In genomic region chr14:64518229-64518628, GRCh38 we compare ENCODE assay signal across 24 cellular contexts. TPM values are rescaled to one million over a fixed set of nuclear protein-coding genes. Genes with fewer than 3 reads are reported as not detected.
DNase-seq lines count a peak whose midpoint lies in the region; ATAC-seq, FAIRE-seq and TF ChIP-seq lines count a peak whose summit lies in the region.
"Had no signal": no experiment of that assay in that cellular context is flagged by ENCODE, and none has a peak within 500 bp of the region (broad histone marks: within the 10 kb centered on the region; RNA-seq: fewer than 3 reads in every experiment).

No MANE protein-coding gene starts in this region.

- peaks cover 7% of the 10 kb centered on the region for H3K4me1 ChIP-seq in parathyroid adenoma

- peak overlapping the region; percentile 52 for H3K27ac ChIP-seq in parathyroid adenoma
- H3K27ac ChIP-seq: RWPE1, SK-N-MC had no signal

- peaks cover 20% of the 10 kb centered on the region for H3K79me2 ChIP-seq in parathyroid adenoma

- no peaks in the 10 kb centered on the region for H3K27me3 Mint-ChIP-seq in central memory CD8-positive, alpha-beta T cell
- no peaks in the 10 kb centered on the region for H3K27me3 Mint-ChIP-seq in natural killer cell treated with Interleukin-12 subunit alpha and Interleukin-12 subunit beta and Interleukin-15 and Interleukin-18, amount 100 ng/mL, for 72 hours
- H3K27me3 Mint-ChIP-seq: IgD-negative memory B cell had no signal

- peaks cover 12% of the 10 kb centered on the region for H3K36me3 Mint-ChIP-seq in central memory CD8-positive, alpha-beta T cell (ENCODE audit: insufficient read depth)
- H3K36me3 Mint-ChIP-seq in natural killer cell treated with Interleukin-12 subunit alpha and Interleukin-12 subunit beta and Interleukin-15 and Interleukin-18, amount 100 ng/mL, for 72 hours, result no peaks in the 10 kb centered on the region
- H3K36me3 Mint-ChIP-seq: IgD-negative memory B cell had no signal

- no peaks in the 10 kb centered on the region for H3K27me3 ChIP-seq in parathyroid adenoma (ENCODE audit: control insufficient read depth, insufficient read depth, low read length)

- H3K27ac Mint-ChIP-seq in central memory CD8-positive, alpha-beta T cell (ENCODE audit: low read depth), result peak overlapping the region; percentile 46
- no peak overlapping the region for H3K27ac Mint-ChIP-seq in natural killer cell treated with Interleukin-12 subunit alpha and Interleukin-12 subunit beta and Interleukin-15 and Interleukin-18, amount 100 ng/mL, for 72 hours
- H3K27ac Mint-ChIP-seq: IgD-negative memory B cell had no signal

- H3K9me3 ChIP-seq in parathyroid adenoma (ENCODE audit: control insufficient read depth, low read length), result no peaks in the 10 kb centered on the region

- H2AFZ ChIP-seq in parathyroid adenoma, result no peak overlapping the region

- H3K4me2 ChIP-seq in parathyroid adenoma (ENCODE audit: low read length), result peak overlapping the region; percentile 15

- H3K4me3 Mint-ChIP-seq in central memory CD8-positive, alpha-beta T cell, result no peak overlapping the region
- H3K4me3 Mint-ChIP-seq in natural killer cell treated with Interleukin-12 subunit alpha and Interleukin-12 subunit beta and Interleukin-15 and Interleukin-18, amount 100 ng/mL, for 72 hours, result no peak overlapping the region
- H3K4me3 Mint-ChIP-seq: IgD-negative memory B cell had no signal

- peak; percentile 28 for DNase-seq in NCI-H2171 treated with DMSO at 0.1 percent for 48 hours (lab: John Stamatoyannopoulos, UW)
- DNase-seq in NCI-H2171 (lab: John Stamatoyannopoulos, UW), result no peak
- no peak for DNase-seq in HTR-8/SVneo (ENCODE audit: insufficient read length, low spot score)
- no peak for DNase-seq in central memory CD8-positive, alpha-beta T cell (ENCODE audit: low spot score in 2 of 2)
- no peak for DNase-seq in NCI-H345 treated with DMSO at 0.1 percent for 48 hours (lab: John Stamatoyannopoulos, UW; ENCODE audit: unreplicated experiment)
- DNase-seq in natural killer cell treated with Interleukin-12 subunit alpha and Interleukin-12 subunit beta and Interleukin-15 and Interleukin-18, amount 100 ng/mL, for 72 hours (ENCODE audit: low spot score), result no peak
- no peak for DNase-seq in cerebellar nuclear complex (lab: John Stamatoyannopoulos, UW)
- DNase-seq: EL; GF-D8; Karpas-422; NCI-H1417; NCI-H1694 treated with DMSO at 0.1 percent for 48 hours; NCI-H2081 treated with DMSO at 0.1 percent for 48 hours; NCI-H345; NCI-H526 treated with DMSO at 0.1 percent for 48 hours; NK-92 treated with Interleukin-12 subunit alpha and Interleukin-12 subunit beta, amount 100 ng/mL, for 24 hours; SHP77 treated with DMSO at 0.1 percent for 48 hours had no signal

- no peaks in the 10 kb centered on the region for H3K36me3 ChIP-seq in parathyroid adenoma (ENCODE audit: control insufficient read depth, insufficient read depth, low read length)

- no peak for TF ChIP-seq CTCF in parathyroid adenoma (IDR thresholded peaks at IDR 0.05)

- FAIRE-seq in HTR-8/SVneo (lab: Jason Lieb, UNC), result peak; percentile 96
- FAIRE-seq: A204.1, D721Med, GM19239 had no signal

- no peaks in the 10 kb centered on the region for H3K9me3 Mint-ChIP-seq in central memory CD8-positive, alpha-beta T cell
- H3K9me3 Mint-ChIP-seq in natural killer cell treated with Interleukin-12 subunit alpha and Interleukin-12 subunit beta and Interleukin-15 and Interleukin-18, amount 100 ng/mL, for 72 hours, result no peaks in the 10 kb centered on the region
- H3K9me3 Mint-ChIP-seq: IgD-negative memory B cell had no signal

- no peak for ATAC-seq in central memory CD8-positive, alpha-beta T cell (replicated peaks; ENCODE audit: extremely low read depth, poor library complexity, severe bottlenecking)
- no peak for ATAC-seq in natural killer cell treated with Interleukin-12 subunit alpha and Interleukin-12 subunit beta and Interleukin-15 and Interleukin-18, amount 100 ng/mL, for 72 hours

- H3K4me1 Mint-ChIP-seq in central memory CD8-positive, alpha-beta T cell, result peaks cover 45% of the 10 kb centered on the region
- peaks cover 27 to 33% of the 10 kb centered on the region in 2 donors for H3K4me1 Mint-ChIP-seq in natural killer cell treated with Interleukin-12 subunit alpha and Interleukin-12 subunit beta and Interleukin-15 and Interleukin-18, amount 100 ng/mL, for 72 hours (ENCODE audit: low read depth in 2 of 2)

- peak overlapping the region; percentile 2 for H3K4me3 ChIP-seq in parathyroid adenoma (ENCODE audit: low read depth, low read length)
- H3K4me3 ChIP-seq: SK-N-MC had no signal

- H3K9ac ChIP-seq in parathyroid adenoma, result no peak overlapping the region

RNA-seq across cellular contexts. Expression of gene ZBTB1, which starts 13.7 kb away (rescaled TPM):
- total RNA-seq in natural killer cell treated with Interleukin-12 subunit alpha and Interleukin-12 subunit beta and Interleukin-15 and Interleukin-18, amount 100 ng/mL, for 72 hours, result 10 to 100 TPM; 42.5 to 46.8 TPM

RNA-seq across cellular contexts. Expression of gene ZBTB25, which starts 14.6 kb away (rescaled TPM):
- 10 to 100 TPM; 15.2 to 21.4 TPM for total RNA-seq in natural killer cell treated with Interleukin-12 subunit alpha and Interleukin-12 subunit beta and Interleukin-15 and Interleukin-18, amount 100 ng/mL, for 72 hours

RNA-seq across cellular contexts. Expression of gene HSPA2, which starts 22.3 kb away (rescaled TPM):
- 10 to 100 TPM in 1 of 2 donors, 1 to 10 TPM in 1; 5.7 to 12.5 TPM for total RNA-seq in natural killer cell treated with Interleukin-12 subunit alpha and Interleukin-12 subunit beta and Interleukin-15 and Interleukin-18, amount 100 ng/mL, for 72 hours

RNA-seq across cellular contexts. Expression of gene PPP1R36, which starts 31.5 kb away (rescaled TPM):
- total RNA-seq in natural killer cell treated with Interleukin-12 subunit alpha and Interleukin-12 subunit beta and Interleukin-15 and Interleukin-18, amount 100 ng/mL, for 72 hours, result under 1 TPM in 1 of 2 donors, not detected in 1; 0.17 TPM

RNA-seq across cellular contexts. Expression of gene AKAP5, which starts 52.9 kb away (rescaled TPM):
- total RNA-seq in natural killer cell treated with Interleukin-12 subunit alpha and Interleukin-12 subunit beta and Interleukin-15 and Interleukin-18, amount 100 ng/mL, for 72 hours, result 1 to 10 TPM; 2.0 to 2.2 TPM
